Comparison of ENCODE assay signal across 26 cellular contexts in genomic region chr20:44133424-44133823, GRCh38. TPM values are rescaled to one million over a fixed set of nuclear protein-coding genes. Genes with fewer than 3 reads are reported as not detected.
DNase-seq lines count a peak whose midpoint lies in the region; ATAC-seq, FAIRE-seq and TF ChIP-seq lines count a peak whose summit lies in the region.
"Had no signal": no experiment of that assay in that cellular context is flagged by ENCODE, and none has a peak within 500 bp of the region (broad histone marks: within the 10 kb centered on the region; RNA-seq: fewer than 3 reads in every experiment).

No MANE protein-coding gene starts in this region.

- TF ChIP-seq CTCF in HepG2 (CRISPR knock-in tag; IDR thresholded peaks at IDR 0.05) = no peak
- no peak for TF ChIP-seq CTCF in right lobe of liver (IDR thresholded peaks at IDR 0.05)
- no peak for TF ChIP-seq CTCF in gastroesophageal sphincter (IDR thresholded peaks at IDR 0.05)
- TF ChIP-seq CTCF in uterus (IDR thresholded peaks at IDR 0.05) = no peak
- TF ChIP-seq CTCF in mesothelial cell of epicardium (IDR thresholded peaks at IDR 0.05; ENCODE audit: unreplicated experiment) = no peak

- peak; percentile 3 for DNase-seq in NCI-H1092 treated with DMSO at 0.1 percent for 48 hours (lab: John Stamatoyannopoulos, UW)
- no peak for DNase-seq in NCI-H1092 (lab: John Stamatoyannopoulos, UW)
- no peak for DNase-seq in HepG2 (ENCODE audit: low spot score)
- DNase-seq in right lobe of liver = no peak
- no peak for DNase-seq in uterus
- DNase-seq in mesothelial cell of epicardium (ENCODE audit: low spot score in 2 of 2, unreplicated experiment in 2 of 2) = no peak
- DNase-seq in middle frontal gyrus (ENCODE audit: extremely low spot score, low spot score) = no peak
- DNase-seq: activated naive CD4-positive, alpha-beta T cell treated with anti-CD3 and anti-CD28 coated beads for 36 hours; activated T-cell treated with anti-CD3 and anti-CD28 coated beads for 4 hours; anterior cingulate cortex; BE2C; COR-L47; effector CD4-positive, alpha-beta T cell; H7; KG1; mesendoderm; NCI-H1048; NCI-H2029 treated with DMSO at 0.1 percent for 48 hours; nephron progenitor cell; SHP77; stimulated activated CD4-positive, alpha-beta T cell treated with anti-CD3 and anti-CD28 coated beads, Interleukin-2, amount 100 ng/mL, for 48 hours; stimulated activated naive CD8-positive, alpha-beta T cell treated with anti-CD3 and anti-CD28 coated beads, Interleukin-15, amount 100 ng/mL, for 72 hours had no signal

- H3K4me1 ChIP-seq in HepG2 (ENCODE audit: insufficient read depth, low read length) = peaks cover 8% of the 10 kb centered on the region; the same call in 1 of the 2 replicates
- H3K4me1 ChIP-seq in right lobe of liver = no peaks in the 10 kb centered on the region
- peaks cover 3 to 73% (median 3%) of the 10 kb centered on the region in 3 donors for H3K4me1 ChIP-seq in gastroesophageal sphincter
- H3K4me1 ChIP-seq in uterus = no peaks in the 10 kb centered on the region
- H3K4me1 ChIP-seq: BE2C had no signal

- TF ChIP-seq POLR2A in HepG2 (IDR thresholded peaks at IDR 0.05; ENCODE audit: insufficient read depth in 1 of 2, low read depth in 2 of 2, low read length in 2 of 2) (no peak), right lobe of liver (IDR thresholded peaks at IDR 0.05) (no peak), gastroesophageal sphincter (IDR thresholded peaks at IDR 0.05) (no peak), uterus (IDR thresholded peaks at IDR 0.05) (no peak)

- H3K4me3 ChIP-seq in HepG2 (replicated peaks in 1 of 3; ENCODE audit: insufficient read depth in 1 of 3, low read depth in 2 of 3, low read length in 3 of 3) (no peak overlapping the region), right lobe of liver (no peak overlapping the region), gastroesophageal sphincter (no peak overlapping the region), uterus (no peak overlapping the region)
- H3K4me3 ChIP-seq: skin epidermis had no signal

- in situ Hi-C loops in HepG2 (cut with HindIII; ENCODE audit: extremely low pct_ligation_motif_present, low pct_unique_long_range_greater_than_20kb) = no loop called here

- no peak overlapping the region for H3K27ac Mint-ChIP-seq in mesothelial cell of epicardium
- H3K27ac Mint-ChIP-seq: activated naive CD4-positive, alpha-beta T cell treated with anti-CD3 and anti-CD28 coated beads for 36 hours; nephron progenitor cell; stimulated activated naive CD8-positive, alpha-beta T cell treated with anti-CD3 and anti-CD28 coated beads, Interleukin-15, amount 100 ng/mL, for 72 hours; T-helper 1 cell treated with Interleukin-12 subunit alpha and Interleukin-12 subunit beta and Interleukin-4 antibody, amounts not matched to agents 30 μg/mL and 1 μg/mL, for 36 hours had no signal

- no peak overlapping the region for H3K27ac ChIP-seq in HepG2 (ENCODE audit: extremely low read length, insufficient read depth, low read length)
- H3K27ac ChIP-seq in right lobe of liver = no peak overlapping the region
- peak overlapping the region; percentile 53 to 77 (median 58) for H3K27ac ChIP-seq in gastroesophageal sphincter
- H3K27ac ChIP-seq in uterus = peak overlapping the region; percentile 65 to 70
- H3K27ac ChIP-seq: skin epidermis had no signal

- TF ChIP-seq EP300 in HepG2 (IDR thresholded peaks at IDR 0.05; ENCODE audit: low read depth in 2 of 2, low read length in 2 of 2) = no peak
- TF ChIP-seq EP300 in HepG2 (CRISPR knock-in tag; IDR thresholded peaks at IDR 0.05; ENCODE audit: borderline replicate concordance) = no peak
- TF ChIP-seq EP300 in gastroesophageal sphincter (IDR thresholded peaks at IDR 0.05) = no peak

- intact Hi-C loops in HepG2 (cut with micrococcal nuclease; ENCODE audit: unreplicated experiment) = no loop called here
- intact Hi-C loops in right lobe of liver (cut with DNase I) = no loop called here
- intact Hi-C loops in uterus (cut with DNase I; ENCODE audit: low total_unique reads) = no loop called here

- no peaks in the 10 kb centered on the region for H3K36me3 Mint-ChIP-seq in mesothelial cell of epicardium

- FAIRE-seq in HepG2 (lab: Jason Lieb, UNC) = no peak

- no peaks in the 10 kb centered on the region for H4K20me1 ChIP-seq in HepG2 (ENCODE audit: insufficient read depth, low read length)

- H3K36me3 ChIP-seq in HepG2 (replicated peaks in 1 of 2; ENCODE audit: control insufficient read depth in 1 of 2, insufficient read depth in 2 of 2, low read length in 2 of 2) = no peaks in the 10 kb centered on the region
- no peaks in the 10 kb centered on the region for H3K36me3 ChIP-seq in right lobe of liver
- no peaks in the 10 kb centered on the region for H3K36me3 ChIP-seq in gastroesophageal sphincter
- H3K36me3 ChIP-seq in uterus = no peaks in the 10 kb centered on the region
- H3K36me3 ChIP-seq: BE2C had no signal

- no peaks in the 10 kb centered on the region for H3K27me3 Mint-ChIP-seq in mesothelial cell of epicardium (ENCODE audit: low read depth)

- no peak overlapping the region for H3K9ac ChIP-seq in HepG2 (ENCODE audit: insufficient read depth, low read depth, low read length)

- H3K9me3 Mint-ChIP-seq in mesothelial cell of epicardium = no peaks in the 10 kb centered on the region
- H3K9me3 Mint-ChIP-seq: activated naive CD4-positive, alpha-beta T cell treated with anti-CD3 and anti-CD28 coated beads for 36 hours; nephron progenitor cell; stimulated activated naive CD8-positive, alpha-beta T cell treated with anti-CD3 and anti-CD28 coated beads, Interleukin-15, amount 100 ng/mL, for 72 hours; T-helper 1 cell treated with Interleukin-12 subunit alpha and Interleukin-12 subunit beta and Interleukin-4 antibody, amounts not matched to agents 30 μg/mL and 1 μg/mL, for 36 hours had no signal

- peak; percentile 29; the same call in 2 of the 3 replicates for ATAC-seq in HepG2
- no peak for ATAC-seq in right lobe of liver
- no peak for ATAC-seq in gastroesophageal sphincter
- ATAC-seq: stimulated activated naive CD8-positive, alpha-beta T cell treated with anti-CD3 and anti-CD28 coated beads, Interleukin-15, amount 100 ng/mL, for 72 hours had no signal

- no peaks in the 10 kb centered on the region for H3K79me2 ChIP-seq in HepG2 (ENCODE audit: insufficient read depth, low read length)

- H3K4me1 Mint-ChIP-seq in mesothelial cell of epicardium = peaks cover 18% of the 10 kb centered on the region
- H3K4me1 Mint-ChIP-seq: stimulated activated naive CD8-positive, alpha-beta T cell treated with anti-CD3 and anti-CD28 coated beads, Interleukin-15, amount 100 ng/mL, for 72 hours had no signal

- BruUV-seq in HepG2 (replicated peaks; lab: Mats Ljungman, UMichigan) = no TSS peak

- peaks cover 3 to 26% of the 10 kb centered on the region in 2 experiments; a peak in 3 of 5 replicates for H3K27me3 ChIP-seq in HepG2 (ENCODE audit: control insufficient read depth in 1 of 2, insufficient read depth in 2 of 2, low read length in 2 of 2)
- H3K27me3 ChIP-seq in right lobe of liver = no peaks in the 10 kb centered on the region
- H3K27me3 ChIP-seq in gastroesophageal sphincter = no peaks in the 10 kb centered on the region
- no peaks in the 10 kb centered on the region for H3K27me3 ChIP-seq in uterus
- H3K27me3 ChIP-seq: BE2C had no signal

- no peak overlapping the region for H3K4me3 Mint-ChIP-seq in mesothelial cell of epicardium
- H3K4me3 Mint-ChIP-seq: activated naive CD4-positive, alpha-beta T cell treated with anti-CD3 and anti-CD28 coated beads for 36 hours; nephron progenitor cell; stimulated activated naive CD8-positive, alpha-beta T cell treated with anti-CD3 and anti-CD28 coated beads, Interleukin-15, amount 100 ng/mL, for 72 hours; T-helper 1 cell treated with Interleukin-12 subunit alpha and Interleukin-12 subunit beta and Interleukin-4 antibody, amounts not matched to agents 30 μg/mL and 1 μg/mL, for 36 hours had no signal

- WGBS in HepG2 (ENCODE audit: low lambda C conversion rate) = 13% methylated on average over 4 of the region's 4 CpGs
- 61% methylated on average over 3 of the region's 4 CpGs for WGBS in right lobe of liver (ENCODE audit: insufficient coverage, low coverage, low lambda C conversion rate, missing lambda C conversion rate)
- 57 to 88% methylated on average over 1 of the region's 4 CpGs for WGBS in gastroesophageal sphincter (ENCODE audit: low coverage in 1 of 2), 2 donors

- H3K4me2 ChIP-seq in HepG2 (ENCODE audit: low read depth, low read length) = no peak overlapping the region

- no peaks in the 10 kb centered on the region for H3K9me3 ChIP-seq in HepG2 (ENCODE audit: low read length)
- H3K9me3 ChIP-seq in right lobe of liver = no peaks in the 10 kb centered on the region
- H3K9me3 ChIP-seq in gastroesophageal sphincter = no peaks in the 10 kb centered on the region
- H3K9me3 ChIP-seq in uterus = no peaks in the 10 kb centered on the region
- H3K9me3 ChIP-seq: BE2C had no signal

- CTCF ChIA-PET in HepG2 (lab: Yijun Ruan, JAX; ENCODE audit: low intra/inter-chr PET ratio, low total read pairs) = no interaction called here

- POLR2A ChIA-PET in HepG2 (lab: Yijun Ruan, JAX) = no interaction called here

- H2AFZ ChIP-seq in HepG2 (ENCODE audit: low read length) = no peak overlapping the region

- no peak for TF ChIP-seq RAD21 in HepG2 (CRISPR knock-in tag; IDR thresholded peaks at IDR 0.05)

RNA-seq across cellular contexts. Expression of gene JPH2, which starts 53.6 kb away (rescaled TPM):
- not detected in 2 replicates for total RNA-seq in HepG2 (2016; rRNA removed; fragmentation: Illumina TruSeq; extraction: Trizol)
- total RNA-seq in HepG2 (2016; cell fraction: cytosol; rRNA removed; fragmentation: Illumina TruSeq; extraction: Trizol; ENCODE audit: low read depth) = not detected in 2 replicates
- not detected in 2 replicates for total RNA-seq in HepG2 (2016; cell fraction: insoluble cytoplasmic fraction; rRNA removed; fragmentation: Illumina TruSeq; extraction: Trizol)
- total RNA-seq in HepG2 (2016; cell fraction: membrane; rRNA removed; fragmentation: Illumina TruSeq; extraction: Trizol) = not detected in 2 replicates
- not detected in 2 replicates for total RNA-seq in HepG2 (2016; cell fraction: nucleus; rRNA removed; fragmentation: Illumina TruSeq; extraction: Trizol)
- polyA plus RNA-seq in HepG2 (2011; rRNA removed) = 0.42 and 0.61 TPM in 2 replicates
- 0.23 and 0.32 TPM in 2 replicates for polyA plus RNA-seq in HepG2 (2011; cell fraction: cytosol; rRNA removed)
- polyA plus RNA-seq in HepG2 (2011; cell fraction: nucleus; rRNA removed) = 2.7 and 2.9 TPM in 2 replicates
- 0.52 and 1.4 TPM in 2 replicates for polyA plus RNA-seq in HepG2 (2012)
- not detected in 2 replicates for polyA plus RNA-seq in HepG2 (2016; cell fraction: cytosol; fragmentation: Illumina TruSeq; extraction: Trizol; ENCODE audit: low read depth)
- polyA plus RNA-seq in HepG2 (2016; cell fraction: insoluble cytoplasmic fraction; fragmentation: Illumina TruSeq; extraction: Trizol; ENCODE audit: low read depth) = not detected in 2 replicates
- not detected in 2 replicates for polyA plus RNA-seq in HepG2 (2016; cell fraction: membrane; fragmentation: Illumina TruSeq; extraction: Trizol; ENCODE audit: low read depth)
- polyA plus RNA-seq in HepG2 (2016; cell fraction: nucleus; fragmentation: Illumina TruSeq; extraction: Trizol; ENCODE audit: insufficient read depth, low read depth) = not detected in 2 replicates
- 1.1 and 9.5 TPM in 2 replicates for polyA minus RNA-seq in HepG2 (2011; rRNA and poly(A)+ RNA removed; ENCODE audit: low replicate concordance)
- polyA minus RNA-seq in HepG2 (2011; cell fraction: cytosol; rRNA and poly(A)+ RNA removed) = 0.30 TPM in 1 of 2 replicates, not detected in the other
- polyA minus RNA-seq in HepG2 (2011; cell fraction: nucleus; rRNA and poly(A)+ RNA removed) = 3.7 and 4.5 TPM in 2 replicates
- under 1 TPM in 5 of 6 experiments, not detected in 1; 0.09 to 0.31 (median 0.10) TPM for total RNA-seq in right lobe of liver
- total RNA-seq in gastroesophageal sphincter = 100 to 1,000 TPM; 173 to 442 (median 242) TPM
- total RNA-seq in uterus = 100 to 1,000 TPM in 1 of 4 donors, 10 to 100 TPM in 3; 17.6 to 133 (median 61.2) TPM
- total RNA-seq in mesothelial cell of epicardium = 3.4 to 4.2 TPM (median 3.5 TPM) in 3 replicates
- total RNA-seq: activated naive CD4-positive, alpha-beta T cell treated with anti-CD3 and anti-CD28 coated beads for 36 hours; OCI-LY7 had no signal

Comparison
In these comparisons a context has a peak if more than half of its experiments do, and no peak if none do; other contexts are left out.
1. H3K27ac ChIP-seq: peak in gastroesophageal sphincter (4 of 4) and uterus (2 of 2); none in HepG2 (single experiment) and right lobe of liver (0 of 3).